In the genomic region with DNA sequence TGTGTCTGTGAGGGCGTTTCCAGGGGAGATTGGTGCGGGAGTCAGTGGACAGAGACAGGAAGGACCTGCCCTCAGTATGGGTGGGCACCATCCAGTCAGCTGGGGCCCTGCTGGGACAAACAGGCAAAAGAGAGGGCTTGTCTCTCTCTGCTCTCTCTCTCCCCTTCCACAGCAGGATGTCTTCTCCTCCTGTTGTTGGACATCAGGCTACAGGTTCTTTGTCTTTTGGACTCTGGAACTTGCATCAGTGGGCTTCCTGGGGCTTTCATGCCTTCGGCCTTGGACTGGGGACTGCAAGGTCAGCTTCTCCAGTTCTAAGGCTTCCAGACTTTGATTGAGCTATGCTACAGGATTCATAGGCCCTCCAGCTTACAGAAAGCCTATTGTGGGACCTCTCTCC, we compare ENCODE assay signal across 16 cellular contexts. TPM values are rescaled to one million over a fixed set of nuclear protein-coding genes. Genes with fewer than 3 reads are reported as not detected.
DNase-seq lines count a peak whose midpoint lies in the region; ATAC-seq, FAIRE-seq and TF ChIP-seq lines count a peak whose summit lies in the region.
"Had no signal": no experiment of that assay in that cellular context is flagged by ENCODE, and none has a peak within 500 bp of the region (broad histone marks: within the 10 kb centered on the region; RNA-seq: fewer than 3 reads in every experiment).

No MANE protein-coding gene starts in this region.

- H3K9me3 Mint-ChIP-seq in T-helper 2 cell treated with Interferon-gamma antibody and Interleukin-4, amounts not matched to agents 5 μg/mL and 100 μg/mL, for 36 hours = no peaks in the 10 kb centered on the region
- H3K9me3 Mint-ChIP-seq in activated T-helper 2 cell treated with anti-CD3 and anti-CD28 coated beads, Interferon-gamma antibody, Interleukin-2, Interleukin-4, amounts not matched to agents 10 μg/mL and 5 μg/mL and 100 μg/mL, durations not matched to agents 14 hours and 24 hours and 36 hours = no peaks in the 10 kb centered on the region
- H3K9me3 Mint-ChIP-seq: CD14-positive monocyte; CD8-positive, alpha-beta T cell had no signal

- no peak overlapping the region for H3K4me3 Mint-ChIP-seq in T-helper 2 cell treated with Interferon-gamma antibody and Interleukin-4, amounts not matched to agents 5 μg/mL and 100 μg/mL, for 36 hours
- H3K4me3 Mint-ChIP-seq in activated T-helper 2 cell treated with anti-CD3 and anti-CD28 coated beads, Interferon-gamma antibody, Interleukin-2, Interleukin-4, amounts not matched to agents 10 μg/mL and 5 μg/mL and 100 μg/mL, durations not matched to agents 14 hours and 24 hours and 36 hours (ENCODE audit: low read depth) = no peak overlapping the region
- H3K4me3 Mint-ChIP-seq: CD14-positive monocyte; CD8-positive, alpha-beta T cell had no signal

- no peak overlapping the region for H3K4me3 ChIP-seq in psoas muscle
- no peak overlapping the region for H3K4me3 ChIP-seq in kidney (ENCODE audit: low read length in 2 of 2)
- H3K4me3 ChIP-seq: BLaER1 had no signal

- H3K27me3 Mint-ChIP-seq in T-helper 2 cell treated with Interferon-gamma antibody and Interleukin-4, amounts not matched to agents 5 μg/mL and 100 μg/mL, for 36 hours (ENCODE audit: low read depth) = no peaks in the 10 kb centered on the region
- no peaks in the 10 kb centered on the region for H3K27me3 Mint-ChIP-seq in activated T-helper 2 cell treated with anti-CD3 and anti-CD28 coated beads, Interferon-gamma antibody, Interleukin-2, Interleukin-4, amounts not matched to agents 10 μg/mL and 5 μg/mL and 100 μg/mL, durations not matched to agents 14 hours and 24 hours and 36 hours (ENCODE audit: low read depth)

- no peaks in the 10 kb centered on the region for H3K27me3 ChIP-seq in psoas muscle (ENCODE audit: insufficient read depth in 3 of 3, low read length in 2 of 3)
- H3K27me3 ChIP-seq: BLaER1 had no signal

- no peak for FAIRE-seq in kidney (lab: Jason Lieb, UNC)

- H3K4me1 ChIP-seq in psoas muscle = peaks cover 34% of the 10 kb centered on the region
- H3K4me1 ChIP-seq in kidney (ENCODE audit: control insufficient read depth in 1 of 2, insufficient read depth in 1 of 2, low read depth in 1 of 2, low read length in 2 of 2) = peaks cover 2 to 6% of the 10 kb centered on the region in 2 donors
- H3K4me1 ChIP-seq: BLaER1 had no signal

- WGBS in psoas muscle, 3 donors = 87 to 92% (median 88%) methylated on average over 3 of the region's 3 CpGs

- no peak for DNase-seq in T-helper 2 cell treated with Interferon-gamma antibody and Interleukin-4, amounts not matched to agents 5 μg/mL and 100 μg/mL, for 36 hours (ENCODE audit: low spot score)
- DNase-seq in T-helper 2 cell = no peak
- peak in 1 of 2 donors; percentile 6 for DNase-seq in left colon
- DNase-seq in psoas muscle = no peak
- no peak for DNase-seq in activated CD8-positive, alpha-beta memory T cell treated with anti-CD3 and anti-CD28 coated beads for 24 hours
- DNase-seq in activated T-helper 2 cell treated with anti-CD3 and anti-CD28 coated beads, Interferon-gamma antibody, Interleukin-2, Interleukin-4, amounts not matched to agents 10 μg/mL and 5 μg/mL and 100 μg/mL, durations not matched to agents 14 hours and 24 hours and 36 hours (ENCODE audit: low spot score) = no peak
- no peak for DNase-seq in kidney
- DNase-seq: 8988T; Calu3; CD8-positive, alpha-beta T cell; DMS79 treated with DMSO at 0.1 percent for 48 hours; GF-D8; GOT3; H7 had no signal

- peaks cover 0 to 5% of the 10 kb centered on the region in 2 donors for H3K36me3 ChIP-seq in psoas muscle (ENCODE audit: insufficient read depth in 1 of 2, low read depth in 1 of 2)
- no peaks in the 10 kb centered on the region for H3K36me3 ChIP-seq in kidney (ENCODE audit: control insufficient read depth in 1 of 2, insufficient read depth in 2 of 2, low read length in 2 of 2)

- peaks cover 33% of the 10 kb centered on the region for H3K4me1 Mint-ChIP-seq in T-helper 2 cell treated with Interferon-gamma antibody and Interleukin-4, amounts not matched to agents 5 μg/mL and 100 μg/mL, for 36 hours (ENCODE audit: low read depth)
- peaks cover 27% of the 10 kb centered on the region for H3K4me1 Mint-ChIP-seq in activated T-helper 2 cell treated with anti-CD3 and anti-CD28 coated beads, Interferon-gamma antibody, Interleukin-2, Interleukin-4, amounts not matched to agents 10 μg/mL and 5 μg/mL and 100 μg/mL, durations not matched to agents 14 hours and 24 hours and 36 hours (ENCODE audit: low read depth)
- H3K4me1 Mint-ChIP-seq: CD14-positive monocyte had no signal

- H3K27ac ChIP-seq in psoas muscle = peak overlapping the region; percentile 25
- H3K27ac ChIP-seq in kidney (ENCODE audit: low read depth in 2 of 2, low read length in 2 of 2) = no peak overlapping the region
- H3K27ac ChIP-seq: BLaER1 had no signal

- TF ChIP-seq CTCF in psoas muscle (IDR thresholded peaks at IDR 0.05) = no peak
- TF ChIP-seq CTCF in kidney (IDR thresholded peaks at IDR 0.05; ENCODE audit: borderline replicate concordance, extremely low read depth, insufficient read depth) = no peak

- ATAC-seq in left colon (peak; percentile 24), psoas muscle (no peak)
- ATAC-seq: CD8-positive, alpha-beta T cell had no signal

- H3K9me3 ChIP-seq in psoas muscle (no peaks in the 10 kb centered on the region), kidney (ENCODE audit: control insufficient read depth in 1 of 2, low read length in 2 of 2) (no peaks in the 10 kb centered on the region)
- H3K9me3 ChIP-seq: BLaER1 had no signal

- intact Hi-C loops in left colon (cut with DNase I, micrococcal nuclease) (no loop called here), psoas muscle (cut with DNase I) (loop anchor here (5.0 kb wide), 1 partner anchor 61 kb away; the partner anchor contains the start of gene ADGRA3 (in 2 of the 2)), kidney (cut with DNase I) (no loop called here)
- intact Hi-C loops in activated T-helper 2 cell treated with anti-CD3 and anti-CD28 coated beads, Interferon-gamma antibody, Interleukin-2, Interleukin-4, amounts not matched to agents 10 μg/mL and 5 μg/mL and 100 μg/mL, durations not matched to agents 14 hours and 24 hours and 36 hours (cut with micrococcal nuclease) = loop anchor here (5.0 kb wide), 1 partner anchor 39 kb away; no protein-coding TSS in a partner anchor

- H3K36me3 Mint-ChIP-seq in T-helper 2 cell treated with Interferon-gamma antibody and Interleukin-4, amounts not matched to agents 5 μg/mL and 100 μg/mL, for 36 hours (ENCODE audit: low read depth) = peaks cover 13% of the 10 kb centered on the region
- H3K36me3 Mint-ChIP-seq in activated T-helper 2 cell treated with anti-CD3 and anti-CD28 coated beads, Interferon-gamma antibody, Interleukin-2, Interleukin-4, amounts not matched to agents 10 μg/mL and 5 μg/mL and 100 μg/mL, durations not matched to agents 14 hours and 24 hours and 36 hours (ENCODE audit: low read depth) = peaks cover 30% of the 10 kb centered on the region
- H3K36me3 Mint-ChIP-seq: CD14-positive monocyte; CD8-positive, alpha-beta T cell had no signal

- H3K27ac Mint-ChIP-seq in T-helper 2 cell treated with Interferon-gamma antibody and Interleukin-4, amounts not matched to agents 5 μg/mL and 100 μg/mL, for 36 hours = peak overlapping the region; percentile 10
- H3K27ac Mint-ChIP-seq in activated T-helper 2 cell treated with anti-CD3 and anti-CD28 coated beads, Interferon-gamma antibody, Interleukin-2, Interleukin-4, amounts not matched to agents 10 μg/mL and 5 μg/mL and 100 μg/mL, durations not matched to agents 14 hours and 24 hours and 36 hours = no peak overlapping the region
- H3K27ac Mint-ChIP-seq: CD8-positive, alpha-beta T cell had no signal

- H3K9ac ChIP-seq in kidney (ENCODE audit: low read length in 2 of 2) = no peak overlapping the region
- H3K9ac ChIP-seq: BLaER1 had no signal

RNA-seq across cellular contexts. Expression of gene ADGRA3, which starts 59.6 kb away (rescaled TPM):
- 10 to 100 TPM; 60.6 to 68.9 TPM for total RNA-seq in left colon
- 10 to 100 TPM; 19.0 to 32.1 (median 23.2) TPM for total RNA-seq in psoas muscle
- 10 to 100 TPM in 2 of 3 donors, 1 to 10 TPM in 1; 7.4 to 17.5 (median 16.9) TPM for polyA plus RNA-seq in psoas muscle
- total RNA-seq in activated T-helper 2 cell treated with anti-CD3 and anti-CD28 coated beads, Interferon-gamma antibody, Interleukin-2, Interleukin-4, amounts not matched to agents 10 μg/mL and 5 μg/mL and 100 μg/mL, durations not matched to agents 14 hours and 24 hours and 36 hours = 41.0 and 41.4 TPM in 2 replicates
- total RNA-seq in kidney = 28.7 TPM
- 8.2 TPM for polyA plus RNA-seq in kidney (ENCODE audit: insufficient read depth, low read depth, low replicate concordance)
- polyA plus RNA-seq: CD14-positive monocyte had no signal

Comparison
In these comparisons a context has a peak if more than half of its experiments do, and no peak if none do; other contexts are left out.
1. intact Hi-C loops: an anchor here in psoas muscle (5.0 kb wide) and activated T-helper 2 cell treated with anti-CD3 and anti-CD28 coated beads, Interferon-gamma antibody, Interleukin-2, Interleukin-4, amounts not matched to agents 10 μg/mL and 5 μg/mL and 100 μg/mL, durations not matched to agents 14 hours and 24 hours and 36 hours (5.0 kb wide); none called in left colon and kidney.